Comparison of ENCODE assay signal across 16 cellular contexts in the genomic region with DNA sequence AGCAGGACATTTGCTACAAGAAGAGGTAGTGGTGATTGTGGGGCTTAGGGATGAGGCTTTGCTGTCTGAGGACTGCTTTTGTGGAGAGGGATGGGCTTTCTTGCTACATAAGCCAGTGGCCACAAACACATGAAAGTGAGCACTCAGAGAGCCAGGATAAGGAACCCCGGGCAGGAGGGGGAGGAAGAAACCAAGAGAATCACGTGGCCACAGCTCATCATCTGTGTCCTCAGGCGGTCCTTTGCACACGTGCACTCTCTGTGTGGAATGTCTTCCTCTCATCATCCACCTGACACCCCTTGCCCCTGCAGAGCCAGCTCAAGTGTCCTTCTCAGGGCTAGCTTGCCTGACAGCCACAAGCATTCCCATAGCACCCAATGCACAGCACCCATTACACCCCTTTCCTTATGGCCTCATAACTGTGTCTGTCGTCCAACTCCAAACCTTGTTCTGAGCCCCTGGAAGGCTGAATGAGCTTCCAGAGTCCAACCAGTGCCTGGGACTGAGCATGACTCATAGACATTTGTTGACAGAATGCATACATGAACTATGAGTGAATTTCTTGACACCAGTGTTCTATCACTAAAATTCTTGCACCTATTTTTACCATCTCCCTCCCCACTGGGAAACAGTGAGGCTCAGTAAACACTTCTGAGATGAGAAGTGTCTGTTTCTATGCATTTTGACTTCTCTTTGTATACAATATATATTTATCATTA.
A peak's percentile ranks its signal among the peaks of the same experiment; 100 is the strongest.
DNase-seq lines count a peak whose midpoint lies in the region; ATAC-seq and TF ChIP-seq lines count a peak whose summit lies in the region.
"Had no signal": no experiment of that assay in that cellular context is flagged by ENCODE, and none has a peak within 500 bp of the region (broad histone marks: within the 10 kb centered on the region; RNA-seq: fewer than 3 reads in every experiment).

No MANE protein-coding gene starts in this region.

- H3K4me3 Mint-ChIP-seq in nephron progenitor cell (no peak overlapping the region), immature natural killer cell (no peak overlapping the region)
- H3K4me3 Mint-ChIP-seq: IgD-negative memory B cell had no signal

- H3K27me3 Mint-ChIP-seq in nephron progenitor cell (ENCODE audit: low read depth, poor library complexity): peaks cover 13% of the 10 kb centered on the region
- H3K27me3 Mint-ChIP-seq in immature natural killer cell (ENCODE audit: low read depth in 3 of 3): peaks cover 2 to 8% (median 7%) of the 10 kb centered on the region in 3 donors
- H3K27me3 Mint-ChIP-seq: IgD-negative memory B cell had no signal

- peak overlapping the region; percentile 26 for H3K27ac Mint-ChIP-seq in nephron progenitor cell
- no peak overlapping the region for H3K27ac Mint-ChIP-seq in immature natural killer cell
- H3K27ac Mint-ChIP-seq: IgD-negative memory B cell, progenitor cell of endocrine pancreas had no signal

- no peak for TF ChIP-seq CTCF in epithelial cell of esophagus (IDR thresholded peaks at IDR 0.05; ENCODE audit: insufficient read depth, low read depth, low read length, missing control alignments)
- no peak for TF ChIP-seq CTCF in nephron progenitor cell (IDR thresholded peaks at IDR 0.05)
- TF ChIP-seq CTCF in heart right ventricle (IDR thresholded peaks at IDR 0.05): no peak

- H3K27ac ChIP-seq in heart right ventricle: no peak overlapping the region
- H3K27ac ChIP-seq: BLaER1 treated with 17β-estradiol and CSF1 and Interleukin-3, amounts not matched to agents 10 nM and 100 nM had no signal

- no peak for ATAC-seq in heart right ventricle

- no peaks in the 10 kb centered on the region for H3K36me3 ChIP-seq in heart right ventricle
- H3K36me3 ChIP-seq: BLaER1 treated with 17β-estradiol and CSF1 and Interleukin-3, amounts not matched to agents 10 nM and 100 nM had no signal

- WGBS in heart right ventricle, 2 donors: 63 to 68% methylated on average over 5 of the region's 5 CpGs

- DNase-seq in EL: peak; percentile 81
- DNase-seq in RPMI7951 (ENCODE audit: low read depth): peak; percentile 61
- DNase-seq in epithelial cell of esophagus (ENCODE audit: low read depth): peak; percentile 67
- no peak for DNase-seq in nephron progenitor cell
- DNase-seq in amygdala (lab: John Stamatoyannopoulos, UW): no peak
- no peak for DNase-seq in immature natural killer cell
- no peak for DNase-seq in heart right ventricle
- DNase-seq in DMS153 (lab: John Stamatoyannopoulos, UW): no peak
- DNase-seq: activated effector memory CD4-positive, alpha-beta T cell treated with anti-CD3 and anti-CD28 coated beads, Interleukin-2, amount 50 U/mL, for 16 hours; effector memory CD4-positive, alpha-beta T cell; left cardiac atrium; NCI-H1417; NCI-H2227 treated with DMSO at 0.1 percent for 48 hours had no signal

- peaks cover 0 to 6% (median 0%) of the 10 kb centered on the region in 9 donors for H3K4me1 ChIP-seq in heart right ventricle

- peaks cover 0 to 17% (median 10%) of the 10 kb centered on the region in 7 donors for H3K27me3 ChIP-seq in heart right ventricle
- H3K27me3 ChIP-seq: BLaER1 treated with 17β-estradiol and CSF1 and Interleukin-3, amounts not matched to agents 10 nM and 100 nM had no signal

- H3K36me3 Mint-ChIP-seq in nephron progenitor cell (ENCODE audit: low read depth) (no peaks in the 10 kb centered on the region), immature natural killer cell (peaks cover 0 to 4% (median 0%) of the 10 kb centered on the region in 3 donors)
- H3K36me3 Mint-ChIP-seq: IgD-negative memory B cell had no signal

- no peak overlapping the region for H3K4me3 ChIP-seq in epithelial cell of esophagus (ENCODE audit: low read length)
- H3K4me3 ChIP-seq in heart right ventricle: no peak overlapping the region
- H3K4me3 ChIP-seq: BLaER1 treated with 17β-estradiol and CSF1 and Interleukin-3, amounts not matched to agents 10 nM and 100 nM had no signal

- H3K9me3 ChIP-seq in heart right ventricle: no peaks in the 10 kb centered on the region
- H3K9me3 ChIP-seq: BLaER1 treated with 17β-estradiol and CSF1 and Interleukin-3, amounts not matched to agents 10 nM and 100 nM had no signal

- intact Hi-C loops in heart right ventricle (cut with DNase I): no loop called here

- peaks cover 9% of the 10 kb centered on the region for H3K4me1 Mint-ChIP-seq in nephron progenitor cell
- no peaks in the 10 kb centered on the region for H3K4me1 Mint-ChIP-seq in immature natural killer cell

- no peaks in the 10 kb centered on the region for H3K9me3 Mint-ChIP-seq in nephron progenitor cell
- no peaks in the 10 kb centered on the region for H3K9me3 Mint-ChIP-seq in immature natural killer cell

Comparison
In these comparisons a context has a peak if more than half of its experiments do, and no peak if none do; other contexts are left out.
1. DNase-seq: peak in EL (single experiment), RPMI7951 (single experiment) and epithelial cell of esophagus (single experiment); none in nephron progenitor cell (single experiment), amygdala (0 of 56), immature natural killer cell (0 of 3), heart right ventricle (0 of 2) and DMS153 (single experiment).